ENCODE assay signal across 11 cellular contexts in genomic region chr6:15250440-15251168, GRCh38. TPM values are rescaled to one million over a fixed set of nuclear protein-coding genes. Genes with fewer than 3 reads are reported as not detected.
DNase-seq lines count a peak whose midpoint lies in the region; ATAC-seq and TF ChIP-seq lines count a peak whose summit lies in the region.
"Had no signal": no experiment of that assay in that cellular context is flagged by ENCODE, and none has a peak within 500 bp of the region (broad histone marks: within the 10 kb centered on the region; RNA-seq: fewer than 3 reads in every experiment).

No MANE protein-coding gene starts in this region.

- TF ChIP-seq CTCF in breast epithelium (IDR thresholded peaks at IDR 0.05) (no peak), mammary epithelial cell (conservative IDR thresholded peaks at IDR 0.05 in 1 of 2, IDR thresholded peaks at IDR 0.05 in 1 of 2; ENCODE audit: extremely low read depth in 1 of 2, insufficient read depth in 1 of 2, low read depth in 1 of 2, low read length in 2 of 2) (no peak), tibial nerve (IDR thresholded peaks at IDR 0.05) (no peak)

- no peak for TF ChIP-seq EP300 in tibial nerve (IDR thresholded peaks at IDR 0.05)

- H3K36me3 ChIP-seq in breast epithelium (no peaks in the 10 kb centered on the region), mammary epithelial cell (ENCODE audit: insufficient read depth, low read length) (no peaks in the 10 kb centered on the region), iPS-15b (ENCODE audit: control insufficient read depth, insufficient read depth, low read length) (peaks cover 15% of the 10 kb centered on the region), tibial nerve (no peaks in the 10 kb centered on the region)

- H3K36me3 Mint-ChIP-seq in activated CD4-positive, alpha-beta memory T cell treated with anti-CD3 and anti-CD28 coated beads for 36 hours, result peaks cover 66% of the 10 kb centered on the region

- H3K27me3 Mint-ChIP-seq in activated CD4-positive, alpha-beta memory T cell treated with anti-CD3 and anti-CD28 coated beads for 36 hours, result peaks cover 1% of the 10 kb centered on the region

- H2AFZ ChIP-seq in mammary epithelial cell (ENCODE audit: low read depth, low read length), result no peak overlapping the region

- 89% methylated on average over 11 of the region's 12 CpGs for WGBS in mammary epithelial cell (ENCODE audit: low coverage, missing lambda C conversion rate)
- WGBS in tibial nerve, 2 donors, result 78% methylated on average over 12 of the region's 12 CpGs

- H3K4me1 ChIP-seq in breast epithelium, result peaks cover 0 to 3% of the 10 kb centered on the region in 2 donors
- peaks cover 6% of the 10 kb centered on the region for H3K4me1 ChIP-seq in mammary epithelial cell (ENCODE audit: insufficient read depth, low read length)
- H3K4me1 ChIP-seq in iPS-15b (ENCODE audit: control insufficient read depth, insufficient read depth, low read length), result peaks cover 35% of the 10 kb centered on the region
- peaks cover 0 to 43% (median 24%) of the 10 kb centered on the region in 4 donors for H3K4me1 ChIP-seq in tibial nerve

- no peaks in the 10 kb centered on the region for H4K20me1 ChIP-seq in mammary epithelial cell (ENCODE audit: insufficient read depth, low read length)

- in situ Hi-C loops in mammary epithelial cell (cut with MboI; ENCODE audit: low sequenced_read_pairs in 2 of 2), result loop anchor here in 1 of 2 donors (10.0 to 25.0 kb wide), 3 partner anchors 187 to 1036 kb away; no protein-coding TSS in a partner anchor

- H3K27me3 ChIP-seq in breast epithelium (no peaks in the 10 kb centered on the region), mammary epithelial cell (ENCODE audit: insufficient read depth, low read length) (no peaks in the 10 kb centered on the region), iPS-15b (ENCODE audit: control insufficient read depth, insufficient read depth, low read length) (no peaks in the 10 kb centered on the region), tibial nerve (no peaks in the 10 kb centered on the region)

- no peaks in the 10 kb centered on the region for H3K9me3 Mint-ChIP-seq in activated CD4-positive, alpha-beta memory T cell treated with anti-CD3 and anti-CD28 coated beads for 36 hours

- peak overlapping the region; percentile 75 to 93 for H3K27ac ChIP-seq in breast epithelium
- H3K27ac ChIP-seq in mammary epithelial cell (ENCODE audit: insufficient read depth, low read depth, low read length), result no peak overlapping the region
- peak overlapping the region in 3 of 4 donors; percentile 91 to 99 (median 95) for H3K27ac ChIP-seq in tibial nerve

- H3K4me1 Mint-ChIP-seq in activated CD4-positive, alpha-beta memory T cell treated with anti-CD3 and anti-CD28 coated beads for 36 hours (ENCODE audit: low read depth), result peaks cover 58% of the 10 kb centered on the region

- TF ChIP-seq POLR2A in breast epithelium (IDR thresholded peaks at IDR 0.05) (no peak), tibial nerve (IDR thresholded peaks at IDR 0.05) (no peak)

- H3K79me2 ChIP-seq in mammary epithelial cell (ENCODE audit: insufficient read depth, low read length), result peaks cover 92% of the 10 kb centered on the region

- intact Hi-C loops in breast epithelium (cut with DNase I; ENCODE audit: low total_unique reads), result no loop called here
- intact Hi-C loops in mammary epithelial cell (cut with micrococcal nuclease), result no loop called here
- intact Hi-C loops in activated CD4-positive, alpha-beta memory T cell treated with anti-CD3 and anti-CD28 coated beads for 36 hours (cut with micrococcal nuclease), result loop anchor here (5.0 kb wide), 3 partner anchors 77 to 798 kb away; no protein-coding TSS in a partner anchor

- H3K4me3 ChIP-seq in breast epithelium (no peak overlapping the region), mammary epithelial cell (replicated peaks in 1 of 3; ENCODE audit: insufficient read depth in 1 of 3, low read depth in 2 of 3, low read length in 3 of 3) (no peak overlapping the region), iPS-15b (ENCODE audit: low read depth, low read length) (peak overlapping the region; percentile 93), tibial nerve (no peak overlapping the region)

- H3K4me2 ChIP-seq in mammary epithelial cell (ENCODE audit: insufficient read depth, low read depth, low read length), result no peak overlapping the region

- POLR2A ChIA-PET in activated CD4-positive, alpha-beta memory T cell treated with anti-CD3 and anti-CD28 coated beads for 36 hours (lab: Charles Lee), result interaction anchor here (1.3 to 2.3 kb wide), 2 partner anchors 373 to 496 kb away, joined by 3 to 13 read pairs; no protein-coding TSS in a partner anchor

- dilution Hi-C loops in mammary epithelial cell (cut with HindIII; ENCODE audit: low sequenced_read_pairs), result no loop called here

- H3K4me3 Mint-ChIP-seq in activated CD4-positive, alpha-beta memory T cell treated with anti-CD3 and anti-CD28 coated beads for 36 hours, result peak overlapping the region; percentile 96

- no peak overlapping the region for H3K9ac ChIP-seq in mammary epithelial cell (ENCODE audit: insufficient read depth, low read length)
- H3K9ac ChIP-seq in iPS-15b (ENCODE audit: low read depth, low read length), result no peak overlapping the region

- H3K9me3 ChIP-seq in breast epithelium (no peaks in the 10 kb centered on the region), mammary epithelial cell (replicated peaks; ENCODE audit: insufficient read depth, low read length) (no peaks in the 10 kb centered on the region), iPS-15b (ENCODE audit: control insufficient read depth, insufficient read depth, low read length) (no peaks in the 10 kb centered on the region), tibial nerve (no peaks in the 10 kb centered on the region)

- ATAC-seq in GM18873 (IDR thresholded peaks at IDR 0.05; ENCODE audit: low FRiP score, unreplicated experiment) (no peak), SK-N-SH treated with all-trans-retinoic acid at 6 μM for 48 hours (no peak)

- DNase-seq in breast epithelium (ENCODE audit: low spot score in 2 of 2) (no peak), mammary epithelial cell (no peak), tibial nerve (ENCODE audit: low spot score in 2 of 2) (no peak), mucosa of gallbladder (ENCODE audit: low spot score) (no peak)
- DNase-seq in activated CD4-positive, alpha-beta memory T cell treated with anti-CD3 and anti-CD28 coated beads for 36 hours, result no peak
- DNase-seq: cortex of kidney, midbrain, NCI-H1436 treated with DMSO at 0.1 percent for 48 hours had no signal

- peak overlapping the region; percentile 98 for H3K27ac Mint-ChIP-seq in activated CD4-positive, alpha-beta memory T cell treated with anti-CD3 and anti-CD28 coated beads for 36 hours

- CTCF ChIA-PET in mammary epithelial cell (lab: Charles Lee; ENCODE audit: low non-redundant PET), result no interaction called here
- CTCF ChIA-PET in activated CD4-positive, alpha-beta memory T cell treated with anti-CD3 and anti-CD28 coated beads for 36 hours (lab: Charles Lee), result no interaction called here

- no TSS peak for BruUV-seq in mammary epithelial cell (replicated peaks; lab: Mats Ljungman, UMichigan)

TF ChIP-seq in SK-N-SH treated with all-trans-retinoic acid at 6 μM for 48 hours, 23 proteins besides CTCF, POLR2A, EP300 and RAD21 (continues in another document):
- TF ChIP-seq BACH2 (CRISPR knock-in tag; IDR thresholded peaks at IDR 0.05; ENCODE audit: borderline replicate concordance), result no peak
- TF ChIP-seq ZFP30 (CRISPR knock-in tag; IDR thresholded peaks at IDR 0.05), result no peak
- no peak for TF ChIP-seq GLIS3 (CRISPR knock-in tag; IDR thresholded peaks at IDR 0.05)
- TF ChIP-seq CSRNP3 (CRISPR knock-in tag; IDR thresholded peaks at IDR 0.05), result no peak
- TF ChIP-seq ESRRG (CRISPR knock-in tag; IDR thresholded peaks at IDR 0.05), result no peak
- TF ChIP-seq TOX (CRISPR knock-in tag; IDR thresholded peaks at IDR 0.05; ENCODE audit: borderline replicate concordance), result no peak
- no peak for TF ChIP-seq ZFP3 (CRISPR knock-in tag; IDR thresholded peaks at IDR 0.05)
- TF ChIP-seq ZNF565 (CRISPR knock-in tag; conservative IDR thresholded peaks at IDR 0.05; ENCODE audit: low read depth), result no peak
- no peak for TF ChIP-seq ISL1 (CRISPR knock-in tag; IDR thresholded peaks at IDR 0.05)
- no peak for TF ChIP-seq OSR1 (CRISPR knock-in tag; IDR thresholded peaks at IDR 0.05)
- TF ChIP-seq PPARA (CRISPR knock-in tag; IDR thresholded peaks at IDR 0.05; ENCODE audit: borderline replicate concordance), result no peak
- TF ChIP-seq CREB5 (CRISPR knock-in tag; IDR thresholded peaks at IDR 0.05; ENCODE audit: low read depth), result no peak

RNA-seq across cellular contexts. Expression of gene JARID2, which starts 4.7 kb away (rescaled TPM):
- total RNA-seq in breast epithelium, result 10 to 100 TPM; 10.5 to 13.9 (median 11.5) TPM
- total RNA-seq in mammary epithelial cell, result 10 to 100 TPM; 10.3 to 25.8 TPM
- 13.7 TPM for polyA plus RNA-seq in mammary epithelial cell
- 32.0 TPM for polyA minus RNA-seq in mammary epithelial cell
- 10 to 100 TPM; 41.4 to 44.0 TPM for total RNA-seq in activated CD4-positive, alpha-beta memory T cell treated with anti-CD3 and anti-CD28 coated beads for 36 hours
- total RNA-seq in tibial nerve, result 10 to 100 TPM in 2 of 4 donors, 1 to 10 TPM in 2; 9.0 to 26.1 (median 9.8) TPM
- 10.7 TPM for total RNA-seq in mucosa of gallbladder
